ENCODE assay signal across 9 cellular contexts in genomic region chr17:48597492-48597774, GRCh38. TPM values are rescaled to one million over a fixed set of nuclear protein-coding genes. Genes with fewer than 3 reads are reported as not detected.
DNase-seq lines count a peak whose midpoint lies in the region; ATAC-seq and TF ChIP-seq lines count a peak whose summit lies in the region.
"Had no signal": no experiment of that assay in that cellular context is flagged by ENCODE, and none has a peak within 500 bp of the region (broad histone marks: within the 10 kb centered on the region; RNA-seq: fewer than 3 reads in every experiment).

No MANE protein-coding gene starts in this region.

- intact Hi-C loops in activated CD8-positive, alpha-beta T cell treated with anti-CD3 and anti-CD28 coated beads for 36 hours (cut with micrococcal nuclease) = no loop called here
- intact Hi-C loops in aorta (cut with DNase I) = loop anchor here (5.0 to 10.0 kb wide), 2 partner anchors 260 to 573 kb away; no protein-coding TSS in a partner anchor

- H3K36me3 ChIP-seq in HAP-1 (replicated peaks) (no peaks in the 10 kb centered on the region), iPS-15b (ENCODE audit: control insufficient read depth, insufficient read depth, low read length) (no peaks in the 10 kb centered on the region), smooth muscle cell (ENCODE audit: low read depth) (no peaks in the 10 kb centered on the region), aorta (ENCODE audit: control insufficient read depth in 1 of 2, insufficient read depth in 2 of 2, low read length in 1 of 2) (no peaks in the 10 kb centered on the region)

- no peaks in the 10 kb centered on the region for H3K9me3 ChIP-seq in HAP-1
- H3K9me3 ChIP-seq in iPS-15b (ENCODE audit: control insufficient read depth, insufficient read depth, low read length) = no peaks in the 10 kb centered on the region
- H3K9me3 ChIP-seq in smooth muscle cell (replicated peaks; ENCODE audit: low read depth) = no peaks in the 10 kb centered on the region
- H3K9me3 ChIP-seq in aorta (ENCODE audit: control insufficient read depth, low read length) = no peaks in the 10 kb centered on the region

- H4K20me1 ChIP-seq in smooth muscle cell (ENCODE audit: low read depth) = peaks cover 92% of the 10 kb centered on the region

- peak overlapping the region; percentile 98 for H3K4me2 ChIP-seq in smooth muscle cell

- peaks cover 85% of the 10 kb centered on the region for H3K27me3 Mint-ChIP-seq in activated CD8-positive, alpha-beta T cell treated with anti-CD3 and anti-CD28 coated beads for 36 hours

- CTCF ChIA-PET in activated CD8-positive, alpha-beta T cell treated with anti-CD3 and anti-CD28 coated beads for 36 hours (lab: Charles Lee) = interaction anchor here (2.2 kb wide), 1 partner anchor 21 kb away, joined by 7 read pairs; no protein-coding TSS in a partner anchor

- POLR2A ChIA-PET in activated CD8-positive, alpha-beta T cell treated with anti-CD3 and anti-CD28 coated beads for 36 hours (lab: Charles Lee) = no interaction called here

- no peak for DNase-seq in HAP-1 (ENCODE audit: low spot score in 2 of 2)
- no peak for DNase-seq in activated CD8-positive, alpha-beta T cell treated with anti-CD3 and anti-CD28 coated beads for 36 hours
- no peak for DNase-seq in smooth muscle cell (lab: John Stamatoyannopoulos, UW; ENCODE audit: unreplicated experiment)
- DNase-seq in COR-L47 (lab: John Stamatoyannopoulos, UW) = no peak
- no peak for DNase-seq in aorta
- DNase-seq: activated gamma-delta T cell had no signal

- peak overlapping the region; percentile 39 for H3K4me3 ChIP-seq in HAP-1
- peak overlapping the region; percentile 37 for H3K4me3 ChIP-seq in iPS-15b (ENCODE audit: low read depth, low read length)
- peak overlapping the region; percentile 57 for H3K4me3 ChIP-seq in smooth muscle cell
- H3K4me3 ChIP-seq in aorta (ENCODE audit: low read length in 2 of 2) = peak overlapping the region in 1 of 2 donors; percentile 54

- peak overlapping the region; percentile 59 for H3K4me3 Mint-ChIP-seq in activated CD8-positive, alpha-beta T cell treated with anti-CD3 and anti-CD28 coated beads for 36 hours

- peaks cover 42% of the 10 kb centered on the region for H3K27me3 ChIP-seq in HAP-1 (ENCODE audit: low read depth)
- peaks cover 100% of the 10 kb centered on the region for H3K27me3 ChIP-seq in iPS-15b (ENCODE audit: control insufficient read depth, insufficient read depth, low read length)
- H3K27me3 ChIP-seq in smooth muscle cell (ENCODE audit: low read depth) = peaks cover 13% of the 10 kb centered on the region
- no peaks in the 10 kb centered on the region for H3K27me3 ChIP-seq in aorta (ENCODE audit: control insufficient read depth in 1 of 2, insufficient read depth in 2 of 2, low read length in 1 of 2)

- no peaks in the 10 kb centered on the region for H3K9me3 Mint-ChIP-seq in activated CD8-positive, alpha-beta T cell treated with anti-CD3 and anti-CD28 coated beads for 36 hours

- H3K9ac ChIP-seq in iPS-15b (ENCODE audit: low read depth, low read length) = no peak overlapping the region
- peak overlapping the region; percentile 69 for H3K9ac ChIP-seq in smooth muscle cell (ENCODE audit: low read depth)

- peaks cover 89% of the 10 kb centered on the region for H3K79me2 ChIP-seq in smooth muscle cell (ENCODE audit: low read depth)

- H3K4me1 Mint-ChIP-seq in activated CD8-positive, alpha-beta T cell treated with anti-CD3 and anti-CD28 coated beads for 36 hours (ENCODE audit: low read depth) = peaks cover 37% of the 10 kb centered on the region

- H3K27ac Mint-ChIP-seq in activated CD8-positive, alpha-beta T cell treated with anti-CD3 and anti-CD28 coated beads for 36 hours = no peak overlapping the region

- no peak for TF ChIP-seq CTCF in activated CD8-positive, alpha-beta T cell treated with anti-CD3 and anti-CD28 coated beads for 36 hours (IDR thresholded peaks at IDR 0.05)
- TF ChIP-seq CTCF in smooth muscle cell (IDR thresholded peaks at IDR 0.05; ENCODE audit: borderline replicate concordance, insufficient read depth, poor library complexity, severe bottlenecking) = no peak

- no peaks in the 10 kb centered on the region for H3K36me3 Mint-ChIP-seq in activated CD8-positive, alpha-beta T cell treated with anti-CD3 and anti-CD28 coated beads for 36 hours (ENCODE audit: low read depth)

- no peak overlapping the region for H2AFZ ChIP-seq in smooth muscle cell (ENCODE audit: low read depth)

- WGBS in smooth muscle cell (ENCODE audit: low lambda C conversion rate) = 5% methylated on average over 17 of the region's 17 CpGs
- WGBS in aorta, 2 donors = 6 to 8% methylated on average over 17 of the region's 17 CpGs

- peaks cover 14% of the 10 kb centered on the region for H3F3A ChIP-seq in smooth muscle cell (ENCODE audit: low read depth)

- ATAC-seq in activated CD8-positive, alpha-beta T cell treated with anti-CD3 and anti-CD28 coated beads for 36 hours = no peak
- ATAC-seq in GM18517 (IDR thresholded peaks at IDR 0.05; ENCODE audit: unreplicated experiment) (no peak), HG03196 (IDR thresholded peaks at IDR 0.05; ENCODE audit: unreplicated experiment) (no peak), aorta (ENCODE audit: low FRiP score) (no peak)

- H3K4me1 ChIP-seq in HAP-1 (peaks cover 11% of the 10 kb centered on the region), iPS-15b (ENCODE audit: control insufficient read depth, insufficient read depth, low read length) (peaks cover 5% of the 10 kb centered on the region), smooth muscle cell (ENCODE audit: low read depth) (peaks cover 17% of the 10 kb centered on the region), aorta (ENCODE audit: control insufficient read depth in 1 of 2, insufficient read depth in 2 of 2, low read length in 2 of 2) (no peaks in the 10 kb centered on the region)

- H3K27ac ChIP-seq in smooth muscle cell (ENCODE audit: low read depth) (peak overlapping the region; percentile 79), aorta (ENCODE audit: low read depth in 1 of 2, low read length in 2 of 2) (no peak overlapping the region)

- in situ Hi-C loops in HAP-1 (cut with MboI; ENCODE audit: low sequenced_read_pairs) = no loop called here

RNA-seq across cellular contexts. Expression of gene HOXB5, which starts 3.9 kb away (rescaled TPM):
- not detected for total RNA-seq in activated CD8-positive, alpha-beta T cell treated with anti-CD3 and anti-CD28 coated beads for 36 hours
- 0.49 and 0.94 TPM in 2 replicates for total RNA-seq in smooth muscle cell
- 1.4 and 1.8 TPM in 2 replicates for polyA plus RNA-seq in smooth muscle cell
- total RNA-seq in aorta = 1 to 10 TPM; 1.4 to 5.9 TPM
- polyA plus RNA-seq in aorta = 1 to 10 TPM in 1 of 2 donors, not detected in 1; 3.6 TPM

RNA-seq across cellular contexts. Expression of gene HOXB6, which starts 7.4 kb away (rescaled TPM):
- not detected for total RNA-seq in activated CD8-positive, alpha-beta T cell treated with anti-CD3 and anti-CD28 coated beads for 36 hours
- total RNA-seq in smooth muscle cell = 6.3 and 7.2 TPM in 2 replicates
- 9.3 and 10.3 TPM in 2 replicates for polyA plus RNA-seq in smooth muscle cell
- 10 to 100 TPM in 1 of 2 donors, 1 to 10 TPM in 1; 5.8 to 16.8 TPM for total RNA-seq in aorta
- 1 to 10 TPM; 3.9 to 4.1 TPM for polyA plus RNA-seq in aorta

RNA-seq across cellular contexts. Expression of gene HOXB3, which starts 7.4 kb away (rescaled TPM):
- 1 to 10 TPM; 1.4 to 2.0 TPM for total RNA-seq in activated CD8-positive, alpha-beta T cell treated with anti-CD3 and anti-CD28 coated beads for 36 hours
- 5.1 and 9.1 TPM in 2 replicates for total RNA-seq in smooth muscle cell
- polyA plus RNA-seq in smooth muscle cell = 2.8 and 4.4 TPM in 2 replicates
- total RNA-seq in aorta = 10 to 100 TPM; 20.0 to 62.9 TPM
- polyA plus RNA-seq in aorta = 10 to 100 TPM in 1 of 2 donors, 1 to 10 TPM in 1; 2.4 to 30.5 TPM

RNA-seq across cellular contexts. Expression of gene HOXB7, which starts 13.4 kb away (rescaled TPM):
- 1 to 10 TPM in 1 of 2 experiments, under 1 TPM in 1; 0.50 to 1.0 TPM for total RNA-seq in activated CD8-positive, alpha-beta T cell treated with anti-CD3 and anti-CD28 coated beads for 36 hours
- total RNA-seq in smooth muscle cell (13.7 and 16.1 TPM in 2 replicates), aorta (10 to 100 TPM in 1 of 2 donors, 1 to 10 TPM in 1; 9.1 to 14.1 TPM)
- polyA plus RNA-seq in smooth muscle cell (29.7 and 33.4 TPM in 2 replicates), aorta (10 to 100 TPM; 18.2 to 22.4 TPM)

RNA-seq across cellular contexts. Expression of gene HOXB8, which starts 17.7 kb away (rescaled TPM):
- not detected for total RNA-seq in activated CD8-positive, alpha-beta T cell treated with anti-CD3 and anti-CD28 coated beads for 36 hours
- 2.0 and 3.8 TPM in 2 replicates for total RNA-seq in smooth muscle cell
- 0.15 and 0.94 TPM in 2 replicates for polyA plus RNA-seq in smooth muscle cell
- total RNA-seq in aorta = 1 to 10 TPM; 1.0 to 1.9 TPM
- under 1 TPM in 1 of 2 donors, not detected in 1; 0.31 TPM for polyA plus RNA-seq in aorta
